12 cellular contexts compared by ENCODE assay signal in the genomic region with DNA sequence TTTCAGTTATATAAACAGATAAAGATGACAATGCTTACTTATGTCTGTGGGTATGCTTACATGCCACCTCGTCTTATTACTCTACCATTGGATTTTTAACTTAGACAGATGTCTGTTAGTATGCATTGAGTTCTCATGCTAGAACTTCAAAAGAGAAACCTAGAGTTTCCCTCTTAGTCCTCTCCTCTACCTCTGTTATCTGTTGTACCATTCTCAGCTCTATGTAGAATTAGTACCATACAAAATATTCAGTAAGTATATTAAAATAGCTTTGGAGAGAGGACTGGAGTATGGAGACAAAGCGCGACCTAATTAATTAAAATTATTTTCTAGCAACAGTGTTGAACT.
DNase-seq lines count a peak whose midpoint lies in the region; ATAC-seq lines count a peak whose summit lies in the region.
"Had no signal": no experiment of that assay in that cellular context is flagged by ENCODE, and none has a peak within 500 bp of the region (broad histone marks: within the 10 kb centered on the region; RNA-seq: fewer than 3 reads in every experiment).

No MANE protein-coding gene starts in this region.

- H3K27me3 Mint-ChIP-seq in stimulated activated memory B cell treated with anti-CD40 and anti-IgM and Interleukin-4, amounts not matched to agents 10 μg/mL and 1 μg/mL and 100 μg/mL, for 72 hours: no peaks in the 10 kb centered on the region
- H3K27me3 Mint-ChIP-seq: activated CD8-positive, alpha-beta memory T cell treated with anti-CD3 and anti-CD28 coated beads, Interleukin-2, amount 10 ng/mL, durations not matched to agents 7 days and 5 days; activated naive CD8-positive, alpha-beta T cell treated with anti-CD3 and anti-CD28 coated beads for 36 hours had no signal

- ATAC-seq in GM19372 (IDR thresholded peaks at IDR 0.05; ENCODE audit: low read depth, unreplicated experiment): peak; percentile 39
- peak; percentile 17 for ATAC-seq in HG02588 (IDR thresholded peaks at IDR 0.05; ENCODE audit: unreplicated experiment)
- peak; percentile 41 for ATAC-seq in HG03175 (IDR thresholded peaks at IDR 0.05; ENCODE audit: unreplicated experiment)
- no peak for ATAC-seq in stimulated activated memory B cell treated with anti-CD40 and anti-IgM and Interleukin-4, amounts not matched to agents 10 μg/mL and 1 μg/mL and 100 μg/mL, for 72 hours
- ATAC-seq: psoas muscle had no signal

- H3K36me3 Mint-ChIP-seq in stimulated activated memory B cell treated with anti-CD40 and anti-IgM and Interleukin-4, amounts not matched to agents 10 μg/mL and 1 μg/mL and 100 μg/mL, for 72 hours: peaks cover 11% of the 10 kb centered on the region

- H3K4me3 Mint-ChIP-seq in stimulated activated memory B cell treated with anti-CD40 and anti-IgM and Interleukin-4, amounts not matched to agents 10 μg/mL and 1 μg/mL and 100 μg/mL, for 72 hours: no peak overlapping the region
- H3K4me3 Mint-ChIP-seq: activated naive CD8-positive, alpha-beta T cell treated with anti-CD3 and anti-CD28 coated beads for 36 hours had no signal

- H3K9me3 Mint-ChIP-seq in stimulated activated memory B cell treated with anti-CD40 and anti-IgM and Interleukin-4, amounts not matched to agents 10 μg/mL and 1 μg/mL and 100 μg/mL, for 72 hours: no peaks in the 10 kb centered on the region
- H3K9me3 Mint-ChIP-seq: activated naive CD8-positive, alpha-beta T cell treated with anti-CD3 and anti-CD28 coated beads for 36 hours had no signal

- peak overlapping the region; percentile 38 for H3K27ac Mint-ChIP-seq in stimulated activated memory B cell treated with anti-CD40 and anti-IgM and Interleukin-4, amounts not matched to agents 10 μg/mL and 1 μg/mL and 100 μg/mL, for 72 hours

- DNase-seq in NCI-H526 (lab: John Stamatoyannopoulos, UW) (no peak), NCI-H1694 (lab: John Stamatoyannopoulos, UW) (no peak), SKM-1 treated with dmso at 0.1 percent for 144 hours (lab: John Stamatoyannopoulos, UW; ENCODE audit: unreplicated experiment) (no peak)
- DNase-seq: activated CD8-positive, alpha-beta memory T cell treated with anti-CD3 and anti-CD28 coated beads, Interleukin-2, amount 10 ng/mL, durations not matched to agents 7 days and 5 days; activated naive CD8-positive, alpha-beta T cell treated with anti-CD3 and anti-CD28 coated beads for 36 hours; Calu3; psoas muscle; stimulated activated CD4-positive, alpha-beta T cell treated with anti-CD3 and anti-CD28 coated beads, Interleukin-4, amount 100 ng/mL, for 4 hours had no signal

- H3K4me1 Mint-ChIP-seq in stimulated activated memory B cell treated with anti-CD40 and anti-IgM and Interleukin-4, amounts not matched to agents 10 μg/mL and 1 μg/mL and 100 μg/mL, for 72 hours: peaks cover 28% of the 10 kb centered on the region
